In the genomic region with DNA sequence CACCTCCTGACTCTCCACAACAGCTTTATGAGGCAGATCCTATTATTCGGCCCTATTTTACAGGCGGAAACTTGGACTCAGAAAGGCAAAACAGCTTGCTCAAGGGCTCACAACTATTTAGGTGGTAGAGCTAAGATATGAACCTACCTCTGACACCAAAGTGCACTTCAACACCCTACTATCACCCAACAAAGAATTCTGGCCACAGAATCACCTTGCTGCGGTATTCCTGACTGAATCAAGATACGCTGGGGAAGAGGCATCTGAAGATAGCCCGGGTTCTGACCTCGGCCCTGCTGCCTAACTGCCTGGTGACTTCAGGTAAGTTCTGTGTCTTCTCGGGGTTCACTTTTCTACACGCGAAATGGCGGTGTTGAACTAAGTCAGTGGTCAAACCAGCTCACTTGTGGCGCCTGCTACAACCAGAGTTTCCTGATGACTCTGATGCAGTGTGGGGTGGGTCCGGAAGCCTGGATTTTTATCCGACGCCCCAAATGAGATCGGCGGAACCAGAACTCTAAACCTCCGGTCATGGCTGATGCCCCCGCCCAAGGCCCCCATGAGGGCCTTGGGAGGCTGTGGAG, we compare ENCODE assay signal across 8 cellular contexts. TPM values are rescaled to one million over a fixed set of nuclear protein-coding genes. Genes with fewer than 3 reads are reported as not detected.
DNase-seq lines count a peak whose midpoint lies in the region; ATAC-seq and TF ChIP-seq lines count a peak whose summit lies in the region.

No MANE protein-coding gene starts in this region.

- H3K9me3 ChIP-seq in BE2C = no peaks in the 10 kb centered on the region
- no peaks in the 10 kb centered on the region for H3K9me3 ChIP-seq in HCT116 (ENCODE audit: control insufficient read depth in 1 of 2, insufficient read depth in 1 of 2, low read depth in 1 of 2, low read length in 2 of 2)
- no peaks in the 10 kb centered on the region for H3K9me3 ChIP-seq in ascending aorta
- no peaks in the 10 kb centered on the region for H3K9me3 ChIP-seq in lung (ENCODE audit: control insufficient read depth in 2 of 2, insufficient read depth in 1 of 2, low read length in 1 of 2)
- H3K9me3 ChIP-seq in vagina = no peaks in the 10 kb centered on the region

- no peak for TF ChIP-seq CTCF in BE2C (IDR thresholded peaks at IDR 0.05; ENCODE audit: low read depth, low read length)
- TF ChIP-seq CTCF in HCT116 (IDR thresholded peaks at IDR 0.05 in 2 of 3, conservative IDR thresholded peaks at IDR 0.05 in 1 of 3; ENCODE audit: borderline replicate concordance in 1 of 3, insufficient read depth in 1 of 3, low read depth in 2 of 3, low read length in 2 of 3) = no peak
- no peak for TF ChIP-seq CTCF in ascending aorta (IDR thresholded peaks at IDR 0.05)
- no peak for TF ChIP-seq CTCF in lung (IDR thresholded peaks at IDR 0.05; ENCODE audit: control extremely low read depth, extremely low read depth)
- TF ChIP-seq CTCF in vagina (IDR thresholded peaks at IDR 0.05) = no peak

- BruUV-seq in HCT116 (replicated peaks; lab: Mats Ljungman, UMichigan) = no TSS peak

- H3K79me2 ChIP-seq in HCT116 (ENCODE audit: insufficient read depth, low read length) = peaks cover 45% of the 10 kb centered on the region

- H3K4me3 ChIP-seq in BE2C (ENCODE audit: low read depth, low read length) = peak overlapping the region; percentile 81
- peak overlapping the region; percentile 80 to 96 for H3K4me3 ChIP-seq in HCT116 (replicated peaks in 1 of 2; ENCODE audit: low read depth in 1 of 2, low read length in 2 of 2)
- H3K4me3 ChIP-seq in ascending aorta = peak overlapping the region; percentile 78 to 85
- H3K4me3 ChIP-seq in lung = peak overlapping the region; percentile 71
- H3K4me3 ChIP-seq in vagina = peak overlapping the region; percentile 79 to 95

- peak; percentile 43; the same call in 1 of the 2 replicates for ATAC-seq in HCT116
- peak; percentile 39 for ATAC-seq in lung (ENCODE audit: insufficient read depth, low FRiP score)
- no peak for ATAC-seq in HG02852 (IDR thresholded peaks at IDR 0.05; ENCODE audit: unreplicated experiment)

- CTCF ChIA-PET in HCT116 (lab: Charles Lee) = interaction anchor here (0.8 to 1.7 kb wide), 2 partner anchors 95 to 145 kb away, joined by 4 to 6 read pairs; no protein-coding TSS in a partner anchor

- H3K4me2 ChIP-seq in HCT116 (ENCODE audit: low read length) = peak overlapping the region; percentile 83

- H3K27ac ChIP-seq in HCT116 (ENCODE audit: low read depth, low read length) (peak overlapping the region; percentile 92), ascending aorta (peak overlapping the region; percentile 95 to 97), lung (ENCODE audit: low read depth in 1 of 2, low read length in 1 of 2) (peak overlapping the region; percentile 94 to 95), vagina (peak overlapping the region; percentile 98)

- H3K9ac ChIP-seq in HCT116 (ENCODE audit: low read length) = peak overlapping the region; percentile 97

- POLR2A ChIA-PET in HCT116 (lab: Charles Lee) = interaction anchor here (1.2 kb wide), 1 partner anchor 145 kb away, joined by 7 read pairs; no protein-coding TSS in a partner anchor

- intact Hi-C loops in HCT116 (cut with micrococcal nuclease) = no loop called here
- intact Hi-C loops in ascending aorta (cut with DNase I) = loop anchor here (1.0 to 2.0 kb wide), 4 partner anchors 17 to 71 kb away; a partner anchor contains a TSS
- intact Hi-C loops in vagina (cut with DNase I) = no loop called here

- no peaks in the 10 kb centered on the region for H4K20me1 ChIP-seq in HCT116 (ENCODE audit: insufficient read depth)

- H2AFZ ChIP-seq in HCT116 (ENCODE audit: low read depth, low read length, poor library complexity, severe bottlenecking) = no peak overlapping the region

- H3K4me1 ChIP-seq in BE2C = peaks cover 3% of the 10 kb centered on the region
- H3K4me1 ChIP-seq in HCT116 (ENCODE audit: control insufficient read depth in 1 of 2, insufficient read depth in 2 of 2, low read length in 2 of 2) = peaks cover 8 to 28% of the 10 kb centered on the region in 2 experiments; a peak in 3 of 4 replicates
- H3K4me1 ChIP-seq in ascending aorta = peaks cover 10 to 55% of the 10 kb centered on the region in 2 donors
- H3K4me1 ChIP-seq in lung (ENCODE audit: control insufficient read depth in 2 of 2, insufficient read depth in 2 of 2, low read length in 2 of 2) = peaks cover 10 to 25% of the 10 kb centered on the region in 2 donors
- H3K4me1 ChIP-seq in vagina = peaks cover 50% of the 10 kb centered on the region

- no peaks in the 10 kb centered on the region for H3K9me2 ChIP-seq in HCT116 (ENCODE audit: insufficient read depth)

- no peak for TF ChIP-seq RAD21 in HCT116 (IDR thresholded peaks at IDR 0.05; ENCODE audit: low read depth)

- WGBS in lung, 2 donors = 5 to 6% methylated on average over 18 of the region's 18 CpGs

- no peak for DNase-seq in BE2C
- no peak for DNase-seq in HCT116 (ENCODE audit: low read depth, low spot score)
- DNase-seq in ascending aorta (ENCODE audit: low spot score in 2 of 2) = no peak
- no peak for DNase-seq in lung (ENCODE audit: low spot score)
- DNase-seq in vagina (ENCODE audit: extremely low spot score in 2 of 2) = no peak
- no peak for DNase-seq in DMS153 treated with DMSO at 0.1 percent for 48 hours (lab: John Stamatoyannopoulos, UW; ENCODE audit: unreplicated experiment)
- no peak for DNase-seq in NK-92 treated with Interleukin-12 subunit alpha and Interleukin-12 subunit beta, amount 100 ng/mL, for 24 hours (lab: John Stamatoyannopoulos, UW)

- RAD21 ChIA-PET in HCT116 (lab: Charles Lee; ENCODE audit: low non-redundant PET in 1 of 2, low total read pairs in 2 of 2, uncharacterized antibody in 2 of 2, unreplicated experiment in 2 of 2) = no interaction called here

- H3K36me3 ChIP-seq in BE2C = no peaks in the 10 kb centered on the region
- H3K36me3 ChIP-seq in HCT116 (ENCODE audit: control insufficient read depth in 1 of 2, insufficient read depth in 2 of 2, low read length in 2 of 2) = no peaks in the 10 kb centered on the region
- H3K36me3 ChIP-seq in ascending aorta = no peaks in the 10 kb centered on the region
- H3K36me3 ChIP-seq in lung (ENCODE audit: control insufficient read depth in 2 of 2, insufficient read depth in 2 of 2, low read length in 2 of 2) = no peaks in the 10 kb centered on the region
- H3K36me3 ChIP-seq in vagina = no peaks in the 10 kb centered on the region

- TF ChIP-seq POLR2A in HCT116 (IDR thresholded peaks at IDR 0.05; ENCODE audit: borderline replicate concordance, extremely low read depth, insufficient read depth, insufficient read length) (no peak), vagina (IDR thresholded peaks at IDR 0.05) (no peak)

- H3K27me3 ChIP-seq in BE2C (no peaks in the 10 kb centered on the region), HCT116 (ENCODE audit: insufficient read depth, low read length) (no peaks in the 10 kb centered on the region), ascending aorta (no peaks in the 10 kb centered on the region), lung (ENCODE audit: control insufficient read depth, insufficient read depth) (no peaks in the 10 kb centered on the region), vagina (no peaks in the 10 kb centered on the region)

TF ChIP-seq in HCT116, 20 proteins besides CTCF, POLR2A, EP300 and RAD21:
- no peak for TF ChIP-seq ZNF274 (IDR thresholded peaks at IDR 0.05; ENCODE audit: low read depth, low read length)
- no peak for TF ChIP-seq FOSL1 (IDR thresholded peaks at IDR 0.05; ENCODE audit: low read depth)
- TF ChIP-seq, protein P1, sequence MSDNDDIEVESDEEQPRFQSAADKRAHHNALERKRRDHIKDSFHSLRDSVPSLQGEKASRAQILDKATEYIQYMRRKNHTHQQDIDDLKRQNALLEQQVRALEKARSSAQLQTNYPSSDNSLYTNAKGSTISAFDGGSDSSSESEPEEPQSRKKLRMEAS (IDR thresholded peaks at IDR 0.05) = 0 out of 2 replicates have a peak, but pooled peaks have one; percentile 46
- TF ChIP-seq SIN3A (IDR thresholded peaks at IDR 0.05; ENCODE audit: low read depth) = no peak

RNA-seq across cellular contexts. Expression of a gene that starts 0.6 kb away (rescaled TPM):
- 94.0 TPM for polyA plus RNA-seq in BE2C (2012; ENCODE audit: insufficient read depth, insufficient read length, low read depth)
- 37.6 TPM for total RNA-seq in HCT116 (2021; ENCODE audit: unreplicated experiment)
- 46.3 and 47.9 TPM in 2 replicates for polyA plus RNA-seq in HCT116 (2012)
- 340 TPM for total RNA-seq in ascending aorta
- 10 to 100 TPM; 75.1 to 77.1 TPM for total RNA-seq in lung
- polyA plus RNA-seq in lung = 100 to 1,000 TPM in 1 of 2 donors, 10 to 100 TPM in 1; 84.5 to 103 TPM
- 53.3 TPM for total RNA-seq in vagina

RNA-seq across cellular contexts. Expression of a gene that starts 26.6 kb away (rescaled TPM):
- not detected for polyA plus RNA-seq in BE2C (2012; ENCODE audit: insufficient read depth, insufficient read length, low read depth)
- not detected for total RNA-seq in HCT116 (2021; ENCODE audit: unreplicated experiment)
- polyA plus RNA-seq in HCT116 (2012) = not detected in 2 replicates
- total RNA-seq in ascending aorta = not detected
- under 1 TPM in 1 of 2 donors, not detected in 1; 0.14 TPM for total RNA-seq in lung
- polyA plus RNA-seq in lung = under 1 TPM in 1 of 2 donors, not detected in 1; 0.08 TPM
- total RNA-seq in vagina = not detected

RNA-seq across cellular contexts. Expression of a gene that starts 59.7 kb away (rescaled TPM):
- polyA plus RNA-seq in BE2C (2012; ENCODE audit: insufficient read depth, insufficient read length, low read depth) = 3.4 TPM
- total RNA-seq in HCT116 (2021; ENCODE audit: unreplicated experiment) = 2.2 TPM
- 1.3 and 1.5 TPM in 2 replicates for polyA plus RNA-seq in HCT116 (2012)
- total RNA-seq in ascending aorta = 339 TPM
- 10 to 100 TPM; 63.0 to 83.2 TPM for total RNA-seq in lung
- 10 to 100 TPM; 16.5 to 23.7 TPM for polyA plus RNA-seq in lung
- total RNA-seq in vagina = 82.3 TPM

Comparison
In these comparisons a context has a peak if more than half of its experiments do, and no peak if none do; other contexts are left out.
1. RNA of a gene that starts 59.7 kb away (total RNA-seq): 339 TPM in ascending aorta (single experiment), 63.0 to 83.2 TPM in lung and 82.3 TPM in vagina (single experiment); 2.2 TPM in HCT116 (single experiment); every median in the first group is over 10 times any median in the second.
2. Peak in every context shown above with its lines, with median percentiles within 50 percentile points of each other: H3K4me3 ChIP-seq and H3K27ac ChIP-seq.